ENCODE assay signal across 11 cellular contexts in the genomic region with DNA sequence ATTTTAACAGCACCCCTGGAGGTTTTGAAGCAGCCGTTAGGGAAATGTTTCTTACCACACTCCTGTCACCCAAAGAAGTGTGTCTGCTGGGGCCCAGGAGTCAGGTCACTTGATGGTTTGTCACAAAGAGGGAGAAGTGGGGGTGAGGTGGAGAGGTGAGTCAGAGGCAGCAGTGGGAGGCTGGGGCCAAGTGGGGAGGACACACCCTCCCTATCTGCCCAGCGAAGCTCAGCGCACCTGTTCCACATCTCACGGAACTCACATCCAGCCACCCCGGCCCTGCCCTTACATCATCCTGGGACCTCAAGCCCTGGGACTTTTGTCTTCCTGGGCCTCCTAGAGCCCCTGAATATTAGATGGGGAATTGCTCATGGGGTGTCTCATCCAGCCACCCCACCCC.
"Had no signal": no experiment of that assay in that cellular context is flagged by ENCODE, and none has a peak within 500 bp of the region (broad histone marks: within the 10 kb centered on the region; RNA-seq: fewer than 3 reads in every experiment).

No MANE protein-coding gene starts in this region.

- DNase-seq: activated CD4-positive, alpha-beta T cell treated with anti-CD3 and anti-CD28 coated beads, Interleukin-2, amount 10 ng/mL, durations not matched to agents 24 days and 14 days; activated CD8-positive, alpha-beta T cell treated with anti-CD3 and anti-CD28 coated beads for 36 hours; activated naive CD4-positive, alpha-beta T cell treated with anti-CD3 and anti-CD28 coated beads, Interleukin-2, amount 50 U/mL, for 16 hours; activated T-cell treated with anti-CD3 and anti-CD28 coated beads, Interleukin-2, amount 50 U/mL, for 24 hours; colonic mucosa; foreskin melanocyte; hypothalamus; stimulated activated naive B cell treated with anti-CD40 and anti-IgM and Interleukin-4, amounts not matched to agents 10 μg/mL and 1 μg/mL and 100 μg/mL, for 72 hours had no signal

- H3K4me3 ChIP-seq: ascending aorta, colonic mucosa, thoracic aorta, upper lobe of left lung had no signal

- H3K27ac ChIP-seq: ascending aorta, colonic mucosa, thoracic aorta, upper lobe of left lung had no signal
